26 cellular contexts compared by ENCODE assay signal in the genomic region with DNA sequence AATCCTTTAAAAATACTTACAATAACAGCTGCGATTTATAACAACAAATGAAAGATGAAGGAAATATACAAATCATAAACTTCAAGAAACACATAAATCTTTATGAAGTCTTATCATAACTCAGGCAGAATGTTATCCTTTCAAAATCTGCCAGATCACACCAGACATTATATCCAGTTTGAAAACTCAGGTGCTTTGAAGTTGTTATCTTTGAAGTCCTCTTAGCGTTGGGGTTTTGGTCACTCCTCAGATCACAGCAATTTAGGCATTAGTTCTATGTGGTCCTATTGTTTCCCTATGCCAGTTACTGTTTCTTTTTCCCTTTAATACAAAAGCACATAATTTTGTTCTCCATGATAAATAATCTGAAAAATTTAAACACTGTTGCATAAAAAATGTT.
"Had no signal": no experiment of that assay in that cellular context is flagged by ENCODE, and none has a peak within 500 bp of the region (broad histone marks: within the 10 kb centered on the region; RNA-seq: fewer than 3 reads in every experiment).

No MANE protein-coding gene starts in this region.

- ATAC-seq: effector memory CD8-positive, alpha-beta T cell; esophagus mucosa; foreskin keratinocyte; gastrocnemius medialis; gastroesophageal sphincter; heart left ventricle; heart right ventricle had no signal

- H3K9me3 ChIP-seq: colonic mucosa, esophagus muscularis mucosa, esophagus squamous epithelium, gastrocnemius medialis, gastroesophageal sphincter, heart left ventricle, heart right ventricle had no signal

- H3K27me3 ChIP-seq: colonic mucosa, dorsolateral prefrontal cortex, esophagus muscularis mucosa, esophagus squamous epithelium, foreskin keratinocyte, gastrocnemius medialis, gastroesophageal sphincter, heart left ventricle, heart right ventricle had no signal

- H3K36me3 ChIP-seq: colonic mucosa, esophagus muscularis mucosa, esophagus squamous epithelium, gastrocnemius medialis, gastroesophageal sphincter, heart left ventricle, heart right ventricle had no signal

- DNase-seq: colonic mucosa; cortex of kidney; dermis blood vessel endothelial cell; dorsolateral prefrontal cortex; effector CD4-positive, alpha-beta T cell; effector CD8-positive, alpha-beta T cell; effector memory CD4-positive, alpha-beta T cell; effector memory CD8-positive, alpha-beta T cell; endodermal cell; erythroblast; esophagus squamous epithelium; foreskin fibroblast; foreskin keratinocyte; foreskin melanocyte; gastrocnemius medialis; glutamatergic neuron; head of caudate nucleus; heart left ventricle; heart right ventricle had no signal

- H3K27ac ChIP-seq: colonic mucosa, coronary artery, dorsolateral prefrontal cortex, epithelial cell of prostate, esophagus muscularis mucosa, esophagus squamous epithelium, foreskin keratinocyte, gastrocnemius medialis, gastroesophageal sphincter, heart left ventricle, heart right ventricle had no signal

- H3K4me1 ChIP-seq: colonic mucosa, esophagus squamous epithelium, foreskin keratinocyte, gastrocnemius medialis, gastroesophageal sphincter, heart left ventricle, heart right ventricle had no signal

- H3K4me3 ChIP-seq: colonic mucosa, coronary artery, dorsolateral prefrontal cortex, esophagus muscularis mucosa, esophagus squamous epithelium, gastrocnemius medialis, gastroesophageal sphincter, heart left ventricle, heart right ventricle had no signal

- FAIRE-seq: colon, endothelial cell of umbilical vein had no signal
